ENCODE assay signal across 1 cellular context in genomic region chr18:9850297-9850696, GRCh38.
A peak's percentile ranks its signal among the peaks of the same experiment; 100 is the strongest.
TF ChIP-seq lines count a peak whose summit lies in the region.

No MANE protein-coding gene starts in this region.

TF ChIP-seq in K562, 482 proteins besides CTCF, POLR2A, EP300 and RAD21 (continued from another document):
- TF ChIP-seq, protein P1, sequence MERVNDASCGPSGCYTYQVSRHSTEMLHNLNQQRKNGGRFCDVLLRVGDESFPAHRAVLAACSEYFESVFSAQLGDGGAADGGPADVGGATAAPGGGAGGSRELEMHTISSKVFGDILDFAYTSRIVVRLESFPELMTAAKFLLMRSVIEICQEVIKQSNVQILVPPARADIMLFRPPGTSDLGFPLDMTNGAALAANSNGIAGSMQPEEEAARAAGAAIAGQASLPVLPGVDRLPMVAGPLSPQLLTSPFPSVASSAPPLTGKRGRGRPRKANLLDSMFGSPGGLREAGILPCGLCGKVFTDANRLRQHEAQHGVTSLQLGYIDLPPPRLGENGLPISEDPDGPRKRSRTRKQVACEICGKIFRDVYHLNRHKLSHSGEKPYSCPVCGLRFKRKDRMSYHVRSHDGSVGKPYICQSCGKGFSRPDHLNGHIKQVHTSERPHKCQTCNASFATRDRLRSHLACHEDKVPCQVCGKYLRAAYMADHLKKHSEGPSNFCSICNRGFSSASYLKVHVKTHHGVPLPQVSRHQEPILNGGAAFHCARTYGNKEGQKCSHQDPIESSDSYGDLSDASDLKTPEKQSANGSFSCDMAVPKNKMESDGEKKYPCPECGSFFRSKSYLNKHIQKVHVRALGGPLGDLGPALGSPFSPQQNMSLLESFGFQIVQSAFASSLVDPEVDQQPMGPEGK (CRISPR knock-in tag; IDR thresholded peaks at IDR 0.05; ENCODE audit: borderline replicate concordance), result no peak
- TF ChIP-seq PTBP1 (IDR thresholded peaks at IDR 0.05; ENCODE audit: low read depth, low read length), result no peak
- 0 out of 2 replicates have a peak, but pooled peaks have one; percentile 6 for TF ChIP-seq HSF4 (CRISPR knock-in tag; IDR thresholded peaks at IDR 0.05; ENCODE audit: borderline replicate concordance)
- TF ChIP-seq DEAF1 (CRISPR knock-in tag; IDR thresholded peaks at IDR 0.05), result 0 out of 2 replicates have a peak, but pooled peaks have one; percentile 4
- TF ChIP-seq C11orf30 (IDR thresholded peaks at IDR 0.05; ENCODE audit: low read depth), result peak; percentile 25; the same call in 1 of the 2 replicates
